Comparison of ENCODE assay signal across 8 cellular contexts in the genomic region with DNA sequence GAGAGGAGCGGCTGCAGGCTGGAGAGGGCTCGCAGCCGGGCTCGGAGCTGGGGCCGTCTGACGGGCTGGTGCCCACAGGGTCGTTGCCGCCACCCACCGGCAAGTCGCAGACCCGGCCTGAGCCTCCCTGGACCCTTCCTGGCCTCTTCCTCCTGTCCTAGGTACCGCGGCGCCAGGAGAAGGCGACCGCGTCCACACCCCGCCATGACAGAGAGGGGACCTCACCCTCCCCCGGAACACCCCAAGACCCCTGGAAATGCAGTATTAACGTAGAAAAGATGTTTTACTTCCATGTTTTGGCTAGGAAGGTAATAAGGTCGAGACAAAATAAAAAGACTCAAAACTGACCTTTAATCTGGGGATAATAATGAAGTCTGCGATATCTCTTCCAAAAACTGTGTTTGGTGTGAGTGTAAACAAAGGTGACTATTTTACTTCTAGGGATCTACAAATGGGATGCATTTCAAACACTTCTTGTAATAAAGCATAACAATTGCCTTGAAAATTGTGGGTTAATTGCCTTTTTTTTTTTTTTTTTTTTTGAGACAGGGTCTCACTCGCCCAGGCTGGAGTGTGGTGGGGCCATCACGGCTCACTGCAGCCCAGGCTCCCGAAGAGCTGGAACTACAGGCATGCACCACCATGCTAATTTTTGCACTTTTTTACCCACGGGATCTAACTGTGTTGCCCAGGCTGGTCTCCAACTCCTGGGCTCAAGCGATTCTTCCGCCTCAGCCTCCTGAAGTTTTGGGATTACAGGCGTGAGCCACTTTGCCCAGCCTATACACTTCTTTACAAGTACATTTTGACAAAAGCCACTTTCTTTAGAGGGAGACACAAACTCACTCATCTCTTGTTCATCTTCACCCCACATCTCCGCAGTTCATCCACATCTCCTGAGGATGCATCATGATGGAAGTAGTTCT. TPM values are rescaled to one million over a fixed set of nuclear protein-coding genes. Genes with fewer than 3 reads are reported as not detected.
DNase-seq lines count a peak whose midpoint lies in the region; ATAC-seq and TF ChIP-seq lines count a peak whose summit lies in the region.

No MANE protein-coding gene starts in this region.

- ATAC-seq in GM19328 (IDR thresholded peaks at IDR 0.05; ENCODE audit: unreplicated experiment) = peak; percentile 32

- H3K27me3 ChIP-seq in endocrine pancreas (ENCODE audit: control insufficient read depth, insufficient read depth, low read length) (no peaks in the 10 kb centered on the region), ovary (no peaks in the 10 kb centered on the region)

- WGBS in ovary, 3 donors = 19 to 23% (median 22%) methylated on average over 29 to 30 of the region's 30 CpGs

- H3K9me3 ChIP-seq in endocrine pancreas (ENCODE audit: control insufficient read depth, low read length) = no peaks in the 10 kb centered on the region
- no peaks in the 10 kb centered on the region for H3K9me3 ChIP-seq in ovary

- no peak for TF ChIP-seq POLR2A in ovary (IDR thresholded peaks at IDR 0.05)

- H3K36me3 ChIP-seq in endocrine pancreas (ENCODE audit: control insufficient read depth, insufficient read depth, low read length) (no peaks in the 10 kb centered on the region), ovary (no peaks in the 10 kb centered on the region)

- H3K9ac ChIP-seq in endocrine pancreas (ENCODE audit: control insufficient read depth, insufficient read depth, low read length) = peak overlapping the region; percentile 92

- TF ChIP-seq EP300 in ovary (IDR thresholded peaks at IDR 0.05) = no peak

- H3K27ac ChIP-seq in 22Rv1 = peak overlapping the region; percentile 97
- H3K27ac ChIP-seq in ovary = peak overlapping the region; percentile 63 to 98

- H3K4me3 ChIP-seq in LNCaP clone FGC (ENCODE audit: low read depth, low read length) (peak overlapping the region; percentile 85), endocrine pancreas (ENCODE audit: control insufficient read depth, insufficient read depth, low read length) (peak overlapping the region; percentile 77), ovary (peak overlapping the region; percentile 90)

- TF ChIP-seq CTCF in 22Rv1 (IDR thresholded peaks at IDR 0.05) = peak; percentile 18; the same call in 1 of the 2 replicates
- TF ChIP-seq CTCF in LNCaP clone FGC (IDR thresholded peaks at IDR 0.05; ENCODE audit: control insufficient read depth, extremely low read depth, insufficient read depth) = no peak
- TF ChIP-seq CTCF in ovary (IDR thresholded peaks at IDR 0.05) = no peak

- intact Hi-C loops in ovary (cut with DNase I) = loop anchor here in 1 of 4 donors (10.0 kb wide), 1 partner anchor 297 kb away; a partner anchor contains a TSS

- H3K4me1 ChIP-seq in endocrine pancreas (ENCODE audit: control insufficient read depth, insufficient read depth, low read length) (peaks cover 16% of the 10 kb centered on the region), ovary (ENCODE audit: insufficient read depth) (peaks cover 2% of the 10 kb centered on the region)

- no peak for DNase-seq in LNCaP clone FGC (ENCODE audit: low read depth)
- DNase-seq in ovary = no peak
- no peak for DNase-seq in RPMI8226
- DNase-seq in HuH-7.5 (ENCODE audit: low spot score) = no peak
- no peak for DNase-seq in GM19240 (ENCODE audit: insufficient read length, low spot score)

RNA-seq across cellular contexts. Expression of a gene that starts 0.8 kb away (rescaled TPM):
- 100 to 1,000 TPM in 2 of 7 donors, 10 to 100 TPM in 5; 52.1 to 138 (median 82.1) TPM for total RNA-seq in ovary
- 100 to 1,000 TPM in 1 of 2 donors, 10 to 100 TPM in 1; 70.0 to 131 TPM for polyA plus RNA-seq in ovary

RNA-seq across cellular contexts. Expression of a gene that starts 15.8 kb away (rescaled TPM):
- total RNA-seq in ovary = 100 to 1,000 TPM in 1 of 7 donors, 10 to 100 TPM in 6; 38.2 to 106 (median 64.5) TPM
- polyA plus RNA-seq in ovary = 100 to 1,000 TPM; 122 to 141 TPM

RNA-seq across cellular contexts. Expression of a gene that starts 24.2 kb away (rescaled TPM):
- not detected for total RNA-seq in ovary
- not detected for polyA plus RNA-seq in ovary
